Comparison of ENCODE assay signal across 8 cellular contexts in genomic region chr13:113210834-113211233, GRCh38. TPM values are rescaled to one million over a fixed set of nuclear protein-coding genes. Genes with fewer than 3 reads are reported as not detected.
DNase-seq lines count a peak whose midpoint lies in the region; ATAC-seq and TF ChIP-seq lines count a peak whose summit lies in the region.

No MANE protein-coding gene starts in this region.

- no peaks in the 10 kb centered on the region for H3K27me3 Mint-ChIP-seq in activated CD4-positive, alpha-beta memory T cell treated with anti-CD3 and anti-CD28 coated beads, Interleukin-2, amount 10 ng/mL, durations not matched to agents 7 days and 5 days

- peaks cover 41% of the 10 kb centered on the region for H3K36me3 Mint-ChIP-seq in activated CD4-positive, alpha-beta memory T cell treated with anti-CD3 and anti-CD28 coated beads, Interleukin-2, amount 10 ng/mL, durations not matched to agents 7 days and 5 days (ENCODE audit: low read depth)

- H3K9me3 Mint-ChIP-seq in activated CD4-positive, alpha-beta memory T cell treated with anti-CD3 and anti-CD28 coated beads, Interleukin-2, amount 10 ng/mL, durations not matched to agents 7 days and 5 days: peaks cover 2% of the 10 kb centered on the region

- peaks cover 23% of the 10 kb centered on the region for H3F3A ChIP-seq in GM23248 (ENCODE audit: insufficient read depth)

- peaks cover 53% of the 10 kb centered on the region for H3K4me1 Mint-ChIP-seq in activated CD4-positive, alpha-beta memory T cell treated with anti-CD3 and anti-CD28 coated beads, Interleukin-2, amount 10 ng/mL, durations not matched to agents 7 days and 5 days

- in situ Hi-C loops in GM23248 (cut with MboI): loop anchor here (10.0 kb wide), 1 partner anchor 176 kb away; no protein-coding TSS in a partner anchor

- H3K9me3 ChIP-seq in GM23248 (ENCODE audit: low read depth) (no peaks in the 10 kb centered on the region), right lobe of liver (no peaks in the 10 kb centered on the region)

- H3K4me2 ChIP-seq in GM23248 (ENCODE audit: unreplicated experiment): peak overlapping the region; percentile 95

- H3K4me3 Mint-ChIP-seq in activated CD4-positive, alpha-beta memory T cell treated with anti-CD3 and anti-CD28 coated beads, Interleukin-2, amount 10 ng/mL, durations not matched to agents 7 days and 5 days: peak overlapping the region; percentile 84

- peaks cover 9% of the 10 kb centered on the region; the same call in 1 of the 2 replicates for H3K36me3 ChIP-seq in GM23248 (ENCODE audit: low read depth)
- peaks cover 0 to 8% (median 0%) of the 10 kb centered on the region in 4 donors for H3K36me3 ChIP-seq in right lobe of liver

- H4K20me1 ChIP-seq in GM23248 (ENCODE audit: insufficient read depth): peaks cover 29% of the 10 kb centered on the region

- CTCF ChIA-PET in activated CD4-positive, alpha-beta memory T cell treated with anti-CD3 and anti-CD28 coated beads, Interleukin-2, amount 10 ng/mL, durations not matched to agents 7 days and 5 days (lab: Charles Lee): no interaction called here

- WGBS in GM23248 (ENCODE audit: low coverage in 1 of 2, low lambda C conversion rate in 2 of 2, missing lambda C conversion rate in 2 of 2), 2 experiments: 78 to 83% methylated on average over 6 of the region's 6 CpGs
- 86% methylated on average over 5 of the region's 6 CpGs for WGBS in right lobe of liver (ENCODE audit: insufficient coverage, low coverage, low lambda C conversion rate, missing lambda C conversion rate)

- H3K4me3 ChIP-seq in GM23248 (peak overlapping the region; percentile 95), right lobe of liver (peak overlapping the region in 2 of 3 donors; percentile 79 to 98)

- intact Hi-C loops in right lobe of liver (cut with DNase I): no loop called here

- DNase-seq in AML-193 (lab: John Stamatoyannopoulos, UW) (peak; percentile 46 to 67), GM23248 (no peak), right lobe of liver (no peak), NCI-H526 (lab: John Stamatoyannopoulos, UW) (no peak), RKO (ENCODE audit: low spot score) (no peak), DMS153 treated with DMSO at 0.1 percent for 48 hours (lab: John Stamatoyannopoulos, UW; ENCODE audit: unreplicated experiment) (no peak)
- DNase-seq in activated CD4-positive, alpha-beta memory T cell treated with anti-CD3 and anti-CD28 coated beads, Interleukin-2, amount 10 ng/mL, durations not matched to agents 7 days and 5 days: no peak

- H3K27ac ChIP-seq in GM23248: peak overlapping the region; percentile 97; the same call in 1 of the 2 replicates
- H3K27ac ChIP-seq in right lobe of liver: no peak overlapping the region

- H2AFZ ChIP-seq in GM23248: no peak overlapping the region

- H3K9ac ChIP-seq in GM23248: peak overlapping the region; percentile 98

- H3K4me1 ChIP-seq in GM23248 (ENCODE audit: insufficient read depth): peaks cover 29% of the 10 kb centered on the region
- peaks cover 0 to 40% (median 18%) of the 10 kb centered on the region in 4 donors for H3K4me1 ChIP-seq in right lobe of liver

- H3K79me2 ChIP-seq in GM23248 (ENCODE audit: insufficient read depth): peaks cover 83% of the 10 kb centered on the region

- peak overlapping the region; percentile 52 for H3K27ac Mint-ChIP-seq in activated CD4-positive, alpha-beta memory T cell treated with anti-CD3 and anti-CD28 coated beads, Interleukin-2, amount 10 ng/mL, durations not matched to agents 7 days and 5 days

- H3K27me3 ChIP-seq in GM23248 (replicated peaks; ENCODE audit: insufficient read depth): no peaks in the 10 kb centered on the region
- H3K27me3 ChIP-seq in right lobe of liver: no peaks in the 10 kb centered on the region

- ATAC-seq in right lobe of liver (no peak), HG03469 (IDR thresholded peaks at IDR 0.05; ENCODE audit: unreplicated experiment) (no peak)

- no peaks in the 10 kb centered on the region for H3K9me2 ChIP-seq in GM23248 (ENCODE audit: insufficient read depth)

- TF ChIP-seq CTCF in right lobe of liver (IDR thresholded peaks at IDR 0.05): no peak

- POLR2A ChIA-PET in activated CD4-positive, alpha-beta memory T cell treated with anti-CD3 and anti-CD28 coated beads, Interleukin-2, amount 10 ng/mL, durations not matched to agents 7 days and 5 days (lab: Charles Lee): interaction anchor here (4.5 kb wide), 1 partner anchor 26 kb away, joined by 77 read pairs; no protein-coding TSS in a partner anchor

- TF ChIP-seq POLR2A in right lobe of liver (IDR thresholded peaks at IDR 0.05): no peak

RNA-seq across cellular contexts. Expression of gene CUL4A, which starts 1.4 kb away (rescaled TPM):
- 93.0 and 197 TPM in 2 replicates for total RNA-seq in GM23248 (2014; rRNA removed; shearing (Covaris generic))
- 65.9 and 67.3 TPM in 2 replicates for polyA plus RNA-seq in GM23248 (2016; fragmentation: Nextera tagmentation; extraction: Ambion mirVana)
- 10 to 100 TPM; 67.2 to 68.8 TPM for total RNA-seq in activated CD4-positive, alpha-beta memory T cell treated with anti-CD3 and anti-CD28 coated beads, Interleukin-2, amount 10 ng/mL, durations not matched to agents 7 days and 5 days
- 10 to 100 TPM; 29.2 to 75.8 (median 39.5) TPM for total RNA-seq in right lobe of liver

RNA-seq across cellular contexts. Expression of gene PCID2, which starts 2.4 kb away (rescaled TPM):
- 60.7 and 67.9 TPM in 2 replicates for total RNA-seq in GM23248 (2014; rRNA removed; shearing (Covaris generic))
- polyA plus RNA-seq in GM23248 (2016; fragmentation: Nextera tagmentation; extraction: Ambion mirVana): 58.3 and 58.6 TPM in 2 replicates
- 10 to 100 TPM; 58.9 to 66.2 TPM for total RNA-seq in activated CD4-positive, alpha-beta memory T cell treated with anti-CD3 and anti-CD28 coated beads, Interleukin-2, amount 10 ng/mL, durations not matched to agents 7 days and 5 days
- total RNA-seq in right lobe of liver: 10 to 100 TPM; 15.1 to 24.9 (median 19.4) TPM

RNA-seq across cellular contexts. Expression of gene PROZ, which starts 52.4 kb away (rescaled TPM):
- not detected in 2 replicates for total RNA-seq in GM23248 (2014; rRNA removed; shearing (Covaris generic))
- polyA plus RNA-seq in GM23248 (2016; fragmentation: Nextera tagmentation; extraction: Ambion mirVana): not detected in 2 replicates
- not detected for total RNA-seq in activated CD4-positive, alpha-beta memory T cell treated with anti-CD3 and anti-CD28 coated beads, Interleukin-2, amount 10 ng/mL, durations not matched to agents 7 days and 5 days
- total RNA-seq in right lobe of liver: 10 to 100 TPM; 11.2 to 71.2 (median 56.9) TPM

Comparison
In these comparisons a context has a peak if more than half of its experiments do, and no peak if none do; other contexts are left out.
1. DNase-seq: peak in AML-193 (2 of 2); none in GM23248 (single experiment), activated CD4-positive, alpha-beta memory T cell treated with anti-CD3 and anti-CD28 coated beads, Interleukin-2, amount 10 ng/mL, durations not matched to agents 7 days and 5 days (single experiment), right lobe of liver (0 of 3), NCI-H526 (0 of 2), RKO (single experiment) and DMS153 treated with DMSO at 0.1 percent for 48 hours (single experiment).
2. RNA of gene PROZ, which starts 52.4 kb away (total RNA-seq): 11.2 to 71.2 TPM in right lobe of liver; not detected in activated CD4-positive, alpha-beta memory T cell treated with anti-CD3 and anti-CD28 coated beads, Interleukin-2, amount 10 ng/mL, durations not matched to agents 7 days and 5 days and not detected in GM23248; every median in the first group is over 10 times any median in the second.